Comparison of ENCODE assay signal across 21 cellular contexts in the genomic region with DNA sequence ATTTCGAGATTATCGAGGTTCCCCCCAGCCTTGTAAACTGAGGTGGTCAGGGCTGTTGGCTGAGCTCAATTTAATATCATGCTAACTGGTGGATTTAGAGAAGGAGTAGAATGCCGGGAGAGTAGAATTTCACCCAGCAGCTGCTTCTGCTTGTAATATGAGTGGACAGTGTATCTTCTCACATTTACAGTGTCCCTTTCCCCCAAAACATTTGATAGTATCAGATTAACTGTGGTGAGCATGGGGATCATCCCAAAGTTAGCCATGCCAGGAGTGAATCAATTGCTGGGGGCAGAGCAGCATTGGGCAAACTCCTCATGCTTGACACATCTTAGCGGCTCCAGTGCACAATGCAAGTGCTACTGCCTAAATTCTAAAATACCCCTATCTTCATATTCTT. TPM values are rescaled to one million over a fixed set of nuclear protein-coding genes. Genes with fewer than 3 reads are reported as not detected.
"Had no signal": no experiment of that assay in that cellular context is flagged by ENCODE, and none has a peak within 500 bp of the region (broad histone marks: within the 10 kb centered on the region; RNA-seq: fewer than 3 reads in every experiment).

No MANE protein-coding gene starts in this region.

- H3K9me3 Mint-ChIP-seq: IgD-negative memory B cell had no signal

- H3K27me3 Mint-ChIP-seq: IgD-negative memory B cell had no signal

- H3K4me3 Mint-ChIP-seq: IgD-negative memory B cell had no signal

- DNase-seq: Kasumi-1, MV-4-11, NCI-H1048, NCI-H1105, NCI-H1417, NCI-H1436 treated with DMSO at 0.1 percent for 48 hours, NCI-H1694, NCI-H187 treated with DMSO at 0.1 percent for 48 hours, NCI-H2029 treated with DMSO at 0.1 percent for 48 hours, NCI-H2171 treated with DMSO at 0.1 percent for 48 hours, NCI-H345, NCI-H446 treated with DMSO at 0.1 percent for 48 hours, NCI-H510A treated with DMSO at 0.1 percent for 48 hours, NCI-H69, NCI-H774, Right ventricle myocardium superior, RPMI8226, SIG-M5, SK-N-SH had no signal

- H3K27ac Mint-ChIP-seq: IgD-negative memory B cell had no signal

- ATAC-seq: K562 had no signal

RNA-seq across cellular contexts. Expression of a gene that starts 9.2 kb away (rescaled TPM):
- polyA plus RNA-seq: IgD-negative memory B cell had no signal
